ENCODE assay signal across 35 cellular contexts in the genomic region with DNA sequence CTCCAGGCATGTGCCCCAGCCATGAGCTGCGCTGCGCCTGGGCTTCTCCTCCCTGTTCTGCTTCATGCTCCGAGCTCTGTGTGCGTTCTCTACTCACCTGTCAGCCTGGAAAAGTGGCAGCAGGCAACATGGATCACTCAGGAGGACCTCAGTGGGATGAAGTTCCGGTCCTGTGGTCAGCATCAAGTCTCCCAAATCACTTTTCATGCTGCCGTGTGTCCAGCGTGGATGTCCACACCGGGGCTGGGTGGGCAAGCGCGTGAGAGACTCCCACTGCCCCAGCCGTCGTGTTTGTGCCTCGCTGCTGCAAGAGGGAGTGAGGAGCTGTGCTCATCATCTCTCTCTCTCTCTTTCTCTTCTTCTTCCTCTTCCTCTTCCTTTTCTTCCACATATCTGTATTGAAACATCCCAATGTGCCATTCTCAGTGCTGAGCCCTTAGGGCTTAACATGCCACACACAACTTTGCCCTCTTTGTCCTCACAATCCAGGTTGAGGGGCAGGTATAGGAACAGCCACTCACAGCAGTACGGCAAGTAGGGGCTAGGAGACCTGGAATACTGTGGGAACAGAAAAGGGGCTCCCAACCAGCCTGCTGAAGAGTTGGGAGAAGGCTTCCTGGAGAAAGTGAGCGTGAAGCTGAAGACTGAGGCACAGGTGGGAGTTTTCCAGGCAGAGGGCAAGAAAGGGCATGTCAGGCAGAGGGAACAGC. TPM values are rescaled to one million over a fixed set of nuclear protein-coding genes. Genes with fewer than 3 reads are reported as not detected.
"Had no signal": no experiment of that assay in that cellular context is flagged by ENCODE, and none has a peak within 500 bp of the region (broad histone marks: within the 10 kb centered on the region; RNA-seq: fewer than 3 reads in every experiment).

No MANE protein-coding gene starts in this region.

- H2AFZ ChIP-seq: hepatocyte had no signal

- H3K4me1 Mint-ChIP-seq: activated CD4-positive, alpha-beta T cell treated with anti-CD3 and anti-CD28 coated beads for 36 hours; activated CD4-positive, alpha-beta T cell treated with anti-CD3 and anti-CD28 coated beads, Interleukin-2, amount 10 ng/mL, durations not matched to agents 24 days and 14 days; activated T-helper 17 cell treated with anti-CD3 and anti-CD28 coated beads, Interleukin-2, amount 50 U/mL, for 72 hours; central memory CD8-positive, alpha-beta T cell had no signal

- H3K79me2 ChIP-seq: hepatocyte had no signal

- H3K4me3 Mint-ChIP-seq: activated CD4-positive, alpha-beta memory T cell treated with anti-CD3 and anti-CD28 coated beads for 36 hours; activated CD4-positive, alpha-beta T cell treated with anti-CD3 and anti-CD28 coated beads for 36 hours; activated CD4-positive, alpha-beta T cell treated with anti-CD3 and anti-CD28 coated beads, Interleukin-2, amount 10 ng/mL, durations not matched to agents 24 days and 14 days; activated CD8-positive, alpha-beta T cell treated with anti-CD3 and anti-CD28 coated beads, Interleukin-2, amount 10 ng/mL, durations not matched to agents 7 days and 5 days; activated naive CD8-positive, alpha-beta T cell; activated T-cell treated with anti-CD3 and anti-CD28 coated beads, Interleukin-2, amount 50 U/mL, for 4 hours; activated T-helper 17 cell treated with anti-CD3 and anti-CD28 coated beads, Interleukin-2, amount 50 U/mL, for 72 hours; central memory CD8-positive, alpha-beta T cell; T-helper 17 cell; T-helper 2 cell treated with Interferon-gamma antibody and Interleukin-4, amounts not matched to agents 5 μg/mL and 100 μg/mL, for 36 hours had no signal

- H3K4me3 ChIP-seq: esophagus muscularis mucosa, gastrocnemius medialis, heart right ventricle, hepatocyte had no signal

- H3K9me3 ChIP-seq: esophagus muscularis mucosa, gastrocnemius medialis, heart right ventricle had no signal

- H3K9me3 Mint-ChIP-seq: activated CD4-positive, alpha-beta memory T cell treated with anti-CD3 and anti-CD28 coated beads for 36 hours; activated CD4-positive, alpha-beta T cell treated with anti-CD3 and anti-CD28 coated beads, Interleukin-2, amount 10 ng/mL, durations not matched to agents 24 days and 14 days; activated T-cell treated with anti-CD3 and anti-CD28 coated beads, Interleukin-2, amount 50 U/mL, for 4 hours; central memory CD8-positive, alpha-beta T cell; T-helper 2 cell treated with Interferon-gamma antibody and Interleukin-4, amounts not matched to agents 5 μg/mL and 100 μg/mL, for 36 hours had no signal

- H3K36me3 Mint-ChIP-seq: activated CD4-positive, alpha-beta memory T cell treated with anti-CD3 and anti-CD28 coated beads for 36 hours; activated naive CD8-positive, alpha-beta T cell had no signal

- H3K4me2 ChIP-seq: hepatocyte had no signal

- H3K27ac ChIP-seq: brain microvascular endothelial cell, esophagus muscularis mucosa, foreskin keratinocyte, gastrocnemius medialis, heart right ventricle, hepatocyte, WERI-Rb-1 had no signal

- DNase-seq: activated CD4-positive, alpha-beta memory T cell treated with anti-CD3 and anti-CD28 coated beads for 36 hours; activated CD4-positive, alpha-beta T cell treated with anti-CD3 and anti-CD28 coated beads for 36 hours; activated CD4-positive, alpha-beta T cell treated with anti-CD3 and anti-CD28 coated beads, Interleukin-2, amount 10 ng/mL, durations not matched to agents 24 days and 14 days; activated CD4-positive, CD25-positive, alpha-beta regulatory T cell; activated CD4-positive, CD25-positive, alpha-beta regulatory T cell treated with anti-CD3 and anti-CD28 coated beads, Interleukin-2, amount 50 U/mL, for 72 hours; activated CD8-positive, alpha-beta T cell treated with anti-CD3 and anti-CD28 coated beads, Interleukin-2, amount 10 ng/mL, durations not matched to agents 7 days and 5 days; activated effector memory CD4-positive, alpha-beta T cell treated with Interleukin-2 at 50 U/mL for 16 hours; activated gamma-delta T cell treated with Interleukin-2 at 50 U/mL for 16 hours; activated naive CD4-positive, alpha-beta T cell treated with anti-CD3 and anti-CD28 coated beads, Interleukin-2, amount 50 U/mL, for 16 hours; activated naive CD4-positive, alpha-beta T cell treated with Interleukin-2 at 50 U/mL for 16 hours; activated T-cell treated with anti-CD3 and anti-CD28 coated beads, Interleukin-2, amount 50 U/mL, for 4 hours; amniotic stem cell; anterior cingulate cortex; brain microvascular endothelial cell; cortex of kidney; dermis blood vessel endothelial cell; effector memory CD4-positive, alpha-beta T cell; erythroblast; foreskin keratinocyte; gastrocnemius medialis; heart right ventricle; T-helper 1 cell; T-helper 17 cell; T1000; WERI-Rb-1 had no signal

- H3K4me1 ChIP-seq: esophagus muscularis mucosa, foreskin keratinocyte, gastrocnemius medialis, heart right ventricle had no signal

- ATAC-seq: activated CD4-positive, alpha-beta T cell treated with anti-CD3 and anti-CD28 coated beads for 36 hours; activated CD8-positive, alpha-beta T cell treated with anti-CD3 and anti-CD28 coated beads, Interleukin-2, amount 10 ng/mL, durations not matched to agents 7 days and 5 days; activated T-cell treated with anti-CD3 and anti-CD28 coated beads, Interleukin-2, amount 50 U/mL, for 4 hours; activated T-helper 17 cell treated with anti-CD3 and anti-CD28 coated beads, Interleukin-2, amount 50 U/mL, for 72 hours; foreskin keratinocyte; gastrocnemius medialis; heart right ventricle; T-helper 17 cell had no signal

- H3K36me3 ChIP-seq: brain microvascular endothelial cell, esophagus muscularis mucosa, gastrocnemius medialis, heart right ventricle, WERI-Rb-1 had no signal

- H3K27ac Mint-ChIP-seq: activated CD4-positive, alpha-beta memory T cell treated with anti-CD3 and anti-CD28 coated beads for 36 hours; activated CD4-positive, alpha-beta T cell treated with anti-CD3 and anti-CD28 coated beads for 36 hours; activated CD4-positive, alpha-beta T cell treated with anti-CD3 and anti-CD28 coated beads, Interleukin-2, amount 10 ng/mL, durations not matched to agents 24 days and 14 days; activated CD8-positive, alpha-beta T cell treated with anti-CD3 and anti-CD28 coated beads, Interleukin-2, amount 10 ng/mL, durations not matched to agents 7 days and 5 days; activated naive CD8-positive, alpha-beta T cell; activated T-helper 17 cell treated with anti-CD3 and anti-CD28 coated beads, Interleukin-2, amount 50 U/mL, for 72 hours; T-helper 17 cell; T-helper 2 cell treated with Interferon-gamma antibody and Interleukin-4, amounts not matched to agents 5 μg/mL and 100 μg/mL, for 36 hours had no signal

RNA-seq across cellular contexts. Expression of gene PDYN, which starts 3.8 kb away (rescaled TPM):
- total RNA-seq: activated CD4-positive, alpha-beta memory T cell treated with anti-CD3 and anti-CD28 coated beads for 36 hours; activated CD4-positive, alpha-beta T cell treated with anti-CD3 and anti-CD28 coated beads for 36 hours; activated CD4-positive, alpha-beta T cell treated with anti-CD3 and anti-CD28 coated beads, Interleukin-2, amount 10 ng/mL, durations not matched to agents 24 days and 14 days; activated CD8-positive, alpha-beta T cell treated with anti-CD3 and anti-CD28 coated beads, Interleukin-2, amount 10 ng/mL, durations not matched to agents 7 days and 5 days; activated T-cell treated with anti-CD3 and anti-CD28 coated beads, Interleukin-2, amount 50 U/mL, for 4 hours; activated T-helper 17 cell treated with anti-CD3 and anti-CD28 coated beads, Interleukin-2, amount 50 U/mL, for 72 hours; astrocyte; bronchial epithelial cell; cardiac septum; dermis blood vessel endothelial cell; esophagus muscularis mucosa; foreskin keratinocyte; gastrocnemius medialis; heart right ventricle; hepatocyte; T-helper 17 cell had no signal
- polyA plus RNA-seq: adipose tissue, foreskin keratinocyte, heart right ventricle, hepatocyte had no signal
